Comparison of ENCODE assay signal across 23 cellular contexts in the genomic region with DNA sequence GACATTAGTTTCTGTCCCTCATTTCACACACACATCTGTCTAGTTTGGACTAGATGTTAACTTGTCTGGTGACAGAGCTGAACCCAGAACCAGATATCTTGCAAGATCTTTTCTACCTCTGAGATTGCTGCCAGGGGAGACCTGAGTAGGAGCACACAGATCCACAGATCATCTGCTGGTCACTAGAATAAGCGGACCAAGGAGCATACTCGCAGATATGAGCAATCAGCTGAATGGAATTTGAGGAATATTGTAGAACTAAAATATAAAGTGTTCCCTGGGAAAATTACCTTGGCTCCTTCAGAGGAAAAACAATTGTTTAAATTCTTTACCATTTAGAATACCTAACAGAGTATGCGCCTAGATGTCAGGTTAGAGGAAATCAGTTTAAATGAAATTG.
DNase-seq lines count a peak whose midpoint lies in the region; ATAC-seq, FAIRE-seq and TF ChIP-seq lines count a peak whose summit lies in the region.
"Had no signal": no experiment of that assay in that cellular context is flagged by ENCODE, and none has a peak within 500 bp of the region (broad histone marks: within the 10 kb centered on the region; RNA-seq: fewer than 3 reads in every experiment).

No MANE protein-coding gene starts in this region.

- H3K27me3 ChIP-seq in brain microvascular endothelial cell (replicated peaks): no peaks in the 10 kb centered on the region
- H3K27me3 ChIP-seq in CD8-positive, alpha-beta T cell (ENCODE audit: insufficient read depth, low read length): no peaks in the 10 kb centered on the region

- POLR2A ChIA-PET in CD8-positive, alpha-beta T cell (lab: Charles Lee): no interaction called here

- intact Hi-C loops in mucosa of descending colon (cut with DNase I, micrococcal nuclease): no loop called here
- intact Hi-C loops in CD8-positive, alpha-beta T cell (cut with DNase I, micrococcal nuclease): no loop called here

- peaks cover 10% of the 10 kb centered on the region for H3K4me1 ChIP-seq in mucosa of descending colon (ENCODE audit: low read depth)
- no peaks in the 10 kb centered on the region for H3K4me1 ChIP-seq in CD8-positive, alpha-beta T cell (ENCODE audit: insufficient read depth, low read length)

- H3K36me3 ChIP-seq in brain microvascular endothelial cell (replicated peaks): no peaks in the 10 kb centered on the region
- no peaks in the 10 kb centered on the region for H3K36me3 ChIP-seq in mucosa of descending colon (ENCODE audit: low read depth)
- H3K36me3 ChIP-seq in CD8-positive, alpha-beta T cell (ENCODE audit: insufficient read depth, low read length): no peaks in the 10 kb centered on the region

- H3K27me3 Mint-ChIP-seq in CD8-positive, alpha-beta T cell (ENCODE audit: low read depth): no peaks in the 10 kb centered on the region
- H3K27me3 Mint-ChIP-seq: activated naive CD4-positive, alpha-beta T cell treated with anti-CD3 and anti-CD28 coated beads, Interleukin-2, amount 50 U/mL, for 24 hours had no signal

- H3K4me3 ChIP-seq in brain microvascular endothelial cell (ENCODE audit: low read depth, low read length) (no peak overlapping the region), mucosa of descending colon (no peak overlapping the region)
- H3K4me3 ChIP-seq in CD8-positive, alpha-beta T cell (ENCODE audit: low read depth, low read length): no peak overlapping the region

- no peak overlapping the region for H3K4me3 Mint-ChIP-seq in CD8-positive, alpha-beta T cell
- H3K4me3 Mint-ChIP-seq: activated naive CD4-positive, alpha-beta T cell treated with anti-CD3 and anti-CD28 coated beads, Interleukin-2, amount 50 U/mL, for 24 hours; memory B cell; naive thymus-derived CD4-positive, alpha-beta T cell had no signal

- TF ChIP-seq CTCF in brain microvascular endothelial cell (IDR thresholded peaks at IDR 0.05; ENCODE audit: low read depth, low read length, missing control alignments): no peak
- TF ChIP-seq CTCF in mucosa of descending colon (IDR thresholded peaks at IDR 0.05): no peak
- no peak for TF ChIP-seq CTCF in CD8-positive, alpha-beta T cell (IDR thresholded peaks at IDR 0.05)

- H3K4me1 Mint-ChIP-seq in CD8-positive, alpha-beta T cell (ENCODE audit: low read depth): no peaks in the 10 kb centered on the region
- H3K4me1 Mint-ChIP-seq: activated naive CD4-positive, alpha-beta T cell treated with anti-CD3 and anti-CD28 coated beads, Interleukin-2, amount 50 U/mL, for 24 hours had no signal

- FAIRE-seq in HTR-8/SVneo (lab: Jason Lieb, UNC): peak; percentile 63
- FAIRE-seq: D721Med, HepG2, urothelium cell line had no signal

- DNase-seq in AG08396 (ENCODE audit: low spot score) (peak; percentile 22), HTR-8/SVneo (ENCODE audit: insufficient read length, low spot score) (no peak), brain microvascular endothelial cell (no peak), mucosa of descending colon (no peak), nucleus accumbens (lab: John Stamatoyannopoulos, UW) (no peak)
- DNase-seq in CD8-positive, alpha-beta T cell: no peak
- DNase-seq: activated CD4-positive, alpha-beta T cell treated with anti-CD3 and anti-CD28 coated beads, Interleukin-2, amount 50 U/mL, for 48 hours; activated CD8-positive, alpha-beta memory T cell treated with anti-CD3 and anti-CD28 coated beads, Interleukin-2, amount 50 U/mL, for 4 hours; head of caudate nucleus; naive thymus-derived CD4-positive, alpha-beta T cell; NCI-H1105; NCI-H2029 treated with DMSO at 0.1 percent for 48 hours; NCI-H446; NK-92 treated with Interleukin-12 subunit alpha and Interleukin-12 subunit beta, amount 100 ng/mL, for 24 hours; SHP77 treated with DMSO at 0.1 percent for 48 hours had no signal

- ATAC-seq in mucosa of descending colon (peak; percentile 49), GM21737 (IDR thresholded peaks at IDR 0.05; ENCODE audit: unreplicated experiment) (no peak), GM19328 (IDR thresholded peaks at IDR 0.05; ENCODE audit: unreplicated experiment) (no peak)
- ATAC-seq in CD8-positive, alpha-beta T cell: no peak
- ATAC-seq: HepG2; naive thymus-derived CD4-positive, alpha-beta T cell had no signal

- in situ Hi-C loops in brain microvascular endothelial cell (cut with HindIII; ENCODE audit: low pct_ligation_motif_present, low sequenced_read_pairs): no loop called here

- CTCF ChIA-PET in CD8-positive, alpha-beta T cell (lab: Charles Lee): no interaction called here

- no peak overlapping the region for H3K27ac Mint-ChIP-seq in CD8-positive, alpha-beta T cell
- H3K27ac Mint-ChIP-seq: activated naive CD4-positive, alpha-beta T cell treated with anti-CD3 and anti-CD28 coated beads, Interleukin-2, amount 50 U/mL, for 24 hours; memory B cell had no signal

- H3K27ac ChIP-seq in brain microvascular endothelial cell: peak overlapping the region; percentile 60
- H3K27ac ChIP-seq in CD8-positive, alpha-beta T cell (ENCODE audit: low read depth, low read length): no peak overlapping the region
- H3K27ac ChIP-seq: C4-2B had no signal

- H3K36me3 Mint-ChIP-seq in CD8-positive, alpha-beta T cell: no peaks in the 10 kb centered on the region
- H3K36me3 Mint-ChIP-seq: activated naive CD4-positive, alpha-beta T cell treated with anti-CD3 and anti-CD28 coated beads, Interleukin-2, amount 50 U/mL, for 24 hours; memory B cell; naive thymus-derived CD4-positive, alpha-beta T cell had no signal

- H3K9me3 ChIP-seq in mucosa of descending colon: no peaks in the 10 kb centered on the region
- H3K9me3 ChIP-seq in CD8-positive, alpha-beta T cell (ENCODE audit: low read length): no peaks in the 10 kb centered on the region

- H3K9me3 Mint-ChIP-seq in CD8-positive, alpha-beta T cell: no peaks in the 10 kb centered on the region
- H3K9me3 Mint-ChIP-seq: activated naive CD4-positive, alpha-beta T cell treated with anti-CD3 and anti-CD28 coated beads, Interleukin-2, amount 50 U/mL, for 24 hours; memory B cell had no signal
